Comparison of ENCODE assay signal across 10 cellular contexts in the genomic region with DNA sequence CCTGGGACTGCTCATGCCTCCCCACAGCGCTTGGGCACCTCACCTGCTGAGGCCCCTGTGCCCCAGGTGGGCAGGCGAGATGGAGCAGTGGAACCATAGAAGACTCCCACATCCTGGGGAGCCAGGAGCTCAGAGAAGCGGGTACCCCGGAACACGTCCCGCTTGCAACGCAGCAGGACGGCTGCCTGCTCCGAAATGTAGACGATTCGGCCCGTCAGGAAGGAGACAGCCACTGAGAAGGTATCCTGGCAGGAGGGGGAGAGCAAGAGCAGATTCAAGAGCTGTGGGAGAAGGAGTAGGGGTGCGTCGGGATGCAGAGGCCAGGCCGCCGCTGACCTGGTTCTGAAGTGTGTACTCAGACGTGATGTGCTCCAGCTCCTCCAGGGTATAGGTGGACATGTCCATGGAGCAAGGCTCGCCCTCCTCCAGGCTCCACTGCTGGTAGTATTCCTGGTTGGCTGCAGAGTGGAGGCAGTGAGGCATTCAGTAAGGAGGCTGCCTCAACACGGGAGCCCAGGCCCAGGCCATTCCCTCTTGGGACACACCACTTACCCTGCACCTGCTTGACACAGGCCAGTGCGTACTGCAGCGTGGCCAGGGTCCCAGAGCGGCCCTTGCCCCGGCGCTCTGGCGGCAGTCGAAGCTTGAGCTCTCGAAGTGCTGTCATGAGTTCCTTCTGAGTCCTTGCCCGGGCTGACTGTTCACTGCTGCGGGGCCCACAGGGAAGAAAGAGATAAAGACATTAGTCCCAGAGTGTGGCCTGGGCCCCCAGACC. TPM values are rescaled to one million over a fixed set of nuclear protein-coding genes. Genes with fewer than 3 reads are reported as not detected.
DNase-seq lines count a peak whose midpoint lies in the region; ATAC-seq and TF ChIP-seq lines count a peak whose summit lies in the region.
"Had no signal": no experiment of that assay in that cellular context is flagged by ENCODE, and none has a peak within 500 bp of the region (broad histone marks: within the 10 kb centered on the region; RNA-seq: fewer than 3 reads in every experiment).

No MANE protein-coding gene starts in this region.

- H3K27me3 Mint-ChIP-seq in activated CD4-positive, alpha-beta T cell treated with anti-CD3 and anti-CD28 coated beads, Interleukin-2, amount 10 ng/mL, durations not matched to agents 7 days and 5 days = no peaks in the 10 kb centered on the region
- H3K27me3 Mint-ChIP-seq: effector memory CD8-positive, alpha-beta T cell; T-cell had no signal

- peaks cover 26% of the 10 kb centered on the region for H3K36me3 Mint-ChIP-seq in activated CD4-positive, alpha-beta T cell treated with anti-CD3 and anti-CD28 coated beads, Interleukin-2, amount 10 ng/mL, durations not matched to agents 7 days and 5 days (ENCODE audit: low read depth)

- peak overlapping the region; percentile 99 for H3K27ac ChIP-seq in temporal lobe (ENCODE audit: low read depth, low read length)

- ATAC-seq in HG03378 (IDR thresholded peaks at IDR 0.05; ENCODE audit: unreplicated experiment) = no peak
- ATAC-seq: effector memory CD8-positive, alpha-beta T cell; T-cell had no signal

- no peaks in the 10 kb centered on the region for H3K9me3 Mint-ChIP-seq in activated CD4-positive, alpha-beta T cell treated with anti-CD3 and anti-CD28 coated beads, Interleukin-2, amount 10 ng/mL, durations not matched to agents 7 days and 5 days
- H3K9me3 Mint-ChIP-seq: effector memory CD8-positive, alpha-beta T cell; T-cell had no signal

- POLR2A ChIA-PET in activated CD4-positive, alpha-beta T cell treated with anti-CD3 and anti-CD28 coated beads, Interleukin-2, amount 10 ng/mL, durations not matched to agents 7 days and 5 days (lab: Charles Lee) = no interaction called here

- H3K4me1 Mint-ChIP-seq in activated CD4-positive, alpha-beta T cell treated with anti-CD3 and anti-CD28 coated beads, Interleukin-2, amount 10 ng/mL, durations not matched to agents 7 days and 5 days = peaks cover 27% of the 10 kb centered on the region

- CTCF ChIA-PET in activated CD4-positive, alpha-beta T cell treated with anti-CD3 and anti-CD28 coated beads, Interleukin-2, amount 10 ng/mL, durations not matched to agents 7 days and 5 days (lab: Charles Lee) = interaction anchor here (1.4 to 6.7 kb wide), 3 partner anchors 10 to 72 kb away, joined by 4 to 54 read pairs (median 4); no protein-coding TSS in a partner anchor

- H3K4me3 Mint-ChIP-seq in activated CD4-positive, alpha-beta T cell treated with anti-CD3 and anti-CD28 coated beads, Interleukin-2, amount 10 ng/mL, durations not matched to agents 7 days and 5 days = no peak overlapping the region
- H3K4me3 Mint-ChIP-seq: effector memory CD8-positive, alpha-beta T cell had no signal

- peak overlapping the region; percentile 57 for H3K27ac Mint-ChIP-seq in activated CD4-positive, alpha-beta T cell treated with anti-CD3 and anti-CD28 coated beads, Interleukin-2, amount 10 ng/mL, durations not matched to agents 7 days and 5 days
- H3K27ac Mint-ChIP-seq: effector memory CD8-positive, alpha-beta T cell had no signal

- no peak for DNase-seq in activated CD4-positive, alpha-beta T cell treated with anti-CD3 and anti-CD28 coated beads, Interleukin-2, amount 10 ng/mL, durations not matched to agents 7 days and 5 days
- DNase-seq in activated CD4-positive, alpha-beta T cell treated with anti-CD3 and anti-CD28 coated beads for 4 hours = no peak
- DNase-seq in erythroblast (lab: John Stamatoyannopoulos, UW) (no peak), SKM-1 (lab: John Stamatoyannopoulos, UW; ENCODE audit: unreplicated experiment) (no peak)
- DNase-seq: effector memory CD8-positive, alpha-beta T cell had no signal

- peak; percentile 38 for TF ChIP-seq POLR2A in erythroblast (IDR thresholded peaks at IDR 0.05; ENCODE audit: low read length)

RNA-seq across cellular contexts. Expression of a gene that starts 2.6 kb away (rescaled TPM):
- total RNA-seq in activated CD4-positive, alpha-beta T cell treated with anti-CD3 and anti-CD28 coated beads, Interleukin-2, amount 10 ng/mL, durations not matched to agents 7 days and 5 days = 10 to 100 TPM; 26.9 to 28.7 TPM
- total RNA-seq in temporal lobe = 15.5 TPM

RNA-seq across cellular contexts. Expression of a gene that starts 13.1 kb away (rescaled TPM):
- total RNA-seq in activated CD4-positive, alpha-beta T cell treated with anti-CD3 and anti-CD28 coated beads, Interleukin-2, amount 10 ng/mL, durations not matched to agents 7 days and 5 days = 10 to 100 TPM; 71.1 to 79.1 TPM
- total RNA-seq in temporal lobe = 62.2 TPM

RNA-seq across cellular contexts. Expression of a gene that starts 25.7 kb away (rescaled TPM):
- total RNA-seq in activated CD4-positive, alpha-beta T cell treated with anti-CD3 and anti-CD28 coated beads, Interleukin-2, amount 10 ng/mL, durations not matched to agents 7 days and 5 days = under 1 TPM; 0.15 to 0.20 TPM
- total RNA-seq in temporal lobe = 0.98 TPM
- total RNA-seq: ureter had no signal

RNA-seq across cellular contexts. Expression of a gene that starts 26.6 kb away (rescaled TPM):
- 10 to 100 TPM; 34.8 to 37.2 TPM for total RNA-seq in activated CD4-positive, alpha-beta T cell treated with anti-CD3 and anti-CD28 coated beads, Interleukin-2, amount 10 ng/mL, durations not matched to agents 7 days and 5 days
- 11.6 TPM for total RNA-seq in temporal lobe

RNA-seq across cellular contexts. Expression of a gene that starts 31.3 kb away (rescaled TPM):
- not detected for total RNA-seq in activated CD4-positive, alpha-beta T cell treated with anti-CD3 and anti-CD28 coated beads, Interleukin-2, amount 10 ng/mL, durations not matched to agents 7 days and 5 days
- 0.74 TPM for total RNA-seq in temporal lobe
- total RNA-seq: H1 had no signal
